1 cellular context compared by ENCODE assay signal in the genomic region with DNA sequence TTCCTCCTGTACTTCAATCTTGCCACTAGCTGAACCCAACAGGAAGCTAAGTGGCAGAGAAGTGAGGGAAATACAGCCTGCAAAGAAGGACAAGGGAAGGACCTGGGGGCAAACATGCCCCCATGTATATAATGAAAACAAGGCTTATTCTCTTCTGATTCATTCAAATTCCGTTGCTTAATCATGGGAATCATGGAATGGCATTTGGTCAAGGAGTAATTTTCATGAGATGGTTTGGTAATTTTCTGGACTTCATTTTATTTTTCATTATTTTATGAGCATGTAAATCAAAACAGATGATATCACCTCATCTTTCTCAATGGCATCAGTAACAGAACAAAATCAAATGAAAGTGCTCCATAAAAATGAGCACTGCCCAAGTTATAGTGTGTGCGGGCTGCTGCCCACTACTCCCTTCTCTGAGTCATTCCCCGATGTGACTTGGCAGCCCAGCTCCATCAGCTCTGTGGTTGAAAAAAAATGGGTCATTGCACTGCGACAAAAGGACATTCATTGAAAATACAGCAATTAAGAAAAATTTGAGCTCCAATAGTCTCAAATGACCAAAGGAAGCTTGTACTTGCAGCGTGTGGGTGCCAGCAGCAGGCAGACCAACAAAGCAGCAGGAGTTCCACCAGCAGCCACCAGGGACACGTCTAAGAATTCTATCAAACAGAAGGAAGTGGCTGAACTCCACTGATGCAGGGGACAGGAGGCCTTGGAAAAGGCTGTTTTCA.
TF ChIP-seq lines count a peak whose summit lies in the region.

No MANE protein-coding gene starts in this region.

TF ChIP-seq in A549, 52 proteins besides CTCF, POLR2A, EP300 and RAD21 (continued from another document):
- TF ChIP-seq, protein P1, sequence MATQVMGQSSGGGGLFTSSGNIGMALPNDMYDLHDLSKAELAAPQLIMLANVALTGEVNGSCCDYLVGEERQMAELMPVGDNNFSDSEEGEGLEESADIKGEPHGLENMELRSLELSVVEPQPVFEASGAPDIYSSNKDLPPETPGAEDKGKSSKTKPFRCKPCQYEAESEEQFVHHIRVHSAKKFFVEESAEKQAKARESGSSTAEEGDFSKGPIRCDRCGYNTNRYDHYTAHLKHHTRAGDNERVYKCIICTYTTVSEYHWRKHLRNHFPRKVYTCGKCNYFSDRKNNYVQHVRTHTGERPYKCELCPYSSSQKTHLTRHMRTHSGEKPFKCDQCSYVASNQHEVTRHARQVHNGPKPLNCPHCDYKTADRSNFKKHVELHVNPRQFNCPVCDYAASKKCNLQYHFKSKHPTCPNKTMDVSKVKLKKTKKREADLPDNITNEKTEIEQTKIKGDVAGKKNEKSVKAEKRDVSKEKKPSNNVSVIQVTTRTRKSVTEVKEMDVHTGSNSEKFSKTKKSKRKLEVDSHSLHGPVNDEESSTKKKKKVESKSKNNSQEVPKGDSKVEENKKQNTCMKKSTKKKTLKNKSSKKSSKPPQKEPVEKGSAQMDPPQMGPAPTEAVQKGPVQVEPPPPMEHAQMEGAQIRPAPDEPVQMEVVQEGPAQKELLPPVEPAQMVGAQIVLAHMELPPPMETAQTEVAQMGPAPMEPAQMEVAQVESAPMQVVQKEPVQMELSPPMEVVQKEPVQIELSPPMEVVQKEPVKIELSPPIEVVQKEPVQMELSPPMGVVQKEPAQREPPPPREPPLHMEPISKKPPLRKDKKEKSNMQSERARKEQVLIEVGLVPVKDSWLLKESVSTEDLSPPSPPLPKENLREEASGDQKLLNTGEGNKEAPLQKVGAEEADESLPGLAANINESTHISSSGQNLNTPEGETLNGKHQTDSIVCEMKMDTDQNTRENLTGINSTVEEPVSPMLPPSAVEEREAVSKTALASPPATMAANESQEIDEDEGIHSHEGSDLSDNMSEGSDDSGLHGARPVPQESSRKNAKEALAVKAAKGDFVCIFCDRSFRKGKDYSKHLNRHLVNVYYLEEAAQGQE (IDR thresholded peaks at IDR 0.05) = no peak
- TF ChIP-seq CHD4 (IDR thresholded peaks at IDR 0.05; ENCODE audit: borderline replicate concordance) (no peak), NPAS2 (CRISPR knock-in tag; IDR thresholded peaks at IDR 0.05; ENCODE audit: borderline replicate concordance) (no peak), FOSB (CRISPR knock-in tag; IDR thresholded peaks at IDR 0.05) (no peak), ZSCAN20 (CRISPR knock-in tag; IDR thresholded peaks at IDR 0.05) (no peak), RNF2 (IDR thresholded peaks at IDR 0.05; ENCODE audit: borderline replicate concordance, low read depth) (no peak), ZFP36 (IDR thresholded peaks at IDR 0.05; ENCODE audit: borderline replicate concordance, partially characterized antibody) (no peak)
- TF ChIP-seq, protein P2, sequence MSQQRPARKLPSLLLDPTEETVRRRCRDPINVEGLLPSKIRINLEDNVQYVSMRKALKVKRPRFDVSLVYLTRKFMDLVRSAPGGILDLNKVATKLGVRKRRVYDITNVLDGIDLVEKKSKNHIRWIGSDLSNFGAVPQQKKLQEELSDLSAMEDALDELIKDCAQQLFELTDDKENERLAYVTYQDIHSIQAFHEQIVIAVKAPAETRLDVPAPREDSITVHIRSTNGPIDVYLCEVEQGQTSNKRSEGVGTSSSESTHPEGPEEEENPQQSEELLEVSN (IDR thresholded peaks at IDR 0.05; ENCODE audit: borderline replicate concordance, low read depth) = no peak
- TF ChIP-seq, protein P3, sequence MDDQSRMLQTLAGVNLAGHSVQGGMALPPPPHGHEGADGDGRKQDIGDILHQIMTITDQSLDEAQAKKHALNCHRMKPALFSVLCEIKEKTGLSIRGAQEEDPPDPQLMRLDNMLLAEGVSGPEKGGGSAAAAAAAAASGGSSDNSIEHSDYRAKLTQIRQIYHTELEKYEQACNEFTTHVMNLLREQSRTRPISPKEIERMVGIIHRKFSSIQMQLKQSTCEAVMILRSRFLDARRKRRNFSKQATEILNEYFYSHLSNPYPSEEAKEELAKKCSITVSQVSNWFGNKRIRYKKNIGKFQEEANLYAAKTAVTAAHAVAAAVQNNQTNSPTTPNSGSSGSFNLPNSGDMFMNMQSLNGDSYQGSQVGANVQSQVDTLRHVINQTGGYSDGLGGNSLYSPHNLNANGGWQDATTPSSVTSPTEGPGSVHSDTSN (IDR thresholded peaks at IDR 0.05) = no peak
